35 cellular contexts compared by ENCODE assay signal in the genomic region with DNA sequence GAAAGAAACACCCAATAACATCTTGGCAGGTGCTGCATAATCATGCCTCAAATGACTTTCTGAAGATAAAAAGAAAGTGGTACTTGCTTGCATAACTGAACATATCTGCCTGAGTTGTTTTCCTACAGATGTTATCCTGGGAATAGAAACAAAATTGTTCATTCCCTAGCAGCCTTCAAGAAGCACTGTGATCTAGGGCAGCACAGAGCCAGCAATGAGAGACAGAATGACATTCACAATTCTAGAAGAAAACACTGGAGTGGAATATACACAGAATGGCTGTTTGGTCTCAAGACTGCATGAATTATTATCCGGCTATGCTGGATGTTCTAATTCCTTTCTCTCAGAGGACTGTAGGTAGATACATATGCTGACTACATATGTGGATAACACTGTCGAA.
"Had no signal": no experiment of that assay in that cellular context is flagged by ENCODE, and none has a peak within 500 bp of the region (broad histone marks: within the 10 kb centered on the region; RNA-seq: fewer than 3 reads in every experiment).

No MANE protein-coding gene starts in this region.

- H3K27me3 Mint-ChIP-seq: activated B cell treated with CpG ODN at 0.5 μM for 24 hours; activated CD8-positive, alpha-beta T cell treated with anti-CD3 and anti-CD28 coated beads for 36 hours; activated naive CD4-positive, alpha-beta T cell treated with anti-CD3 and anti-CD28 coated beads, Interleukin-2, amount 50 U/mL, for 24 hours; activated naive CD8-positive, alpha-beta T cell treated with anti-CD3 and anti-CD28 coated beads for 36 hours; activated naive CD8-positive, alpha-beta T cell treated with anti-CD3 and anti-CD28 coated beads, Interleukin-2, amount 50 U/mL, for 24 hours; T-helper 17 cell had no signal

- H3K36me3 Mint-ChIP-seq: activated naive CD4-positive, alpha-beta T cell treated with anti-CD3 and anti-CD28 coated beads, Interleukin-2, amount 50 U/mL, for 24 hours; activated naive CD8-positive, alpha-beta T cell treated with anti-CD3 and anti-CD28 coated beads for 36 hours had no signal

- FAIRE-seq: frontal cortex had no signal

- ATAC-seq: activated CD4-positive, CD25-positive, alpha-beta regulatory T cell treated with anti-CD3 and anti-CD28 coated beads, Interleukin-2, amount 50 U/mL, for 24 hours; activated CD8-positive, alpha-beta T cell treated with anti-CD3 and anti-CD28 coated beads for 36 hours; activated naive CD8-positive, alpha-beta T cell treated with anti-CD3 and anti-CD28 coated beads, Interleukin-2, amount 50 U/mL, for 24 hours; body of pancreas; esophagus mucosa; heart left ventricle; T-helper 17 cell had no signal

- H3K27ac ChIP-seq: adrenal gland, body of pancreas, colonic mucosa, heart left ventricle, WERI-Rb-1 had no signal

- H3K27ac Mint-ChIP-seq: activated B cell treated with CpG ODN at 0.5 μM for 24 hours; activated CD8-positive, alpha-beta T cell treated with anti-CD3 and anti-CD28 coated beads for 36 hours; activated naive CD4-positive, alpha-beta T cell treated with anti-CD3 and anti-CD28 coated beads for 36 hours; activated naive CD4-positive, alpha-beta T cell treated with anti-CD3 and anti-CD28 coated beads, Interleukin-2, amount 50 U/mL, for 24 hours; activated naive CD8-positive, alpha-beta T cell treated with anti-CD3 and anti-CD28 coated beads for 36 hours; activated naive CD8-positive, alpha-beta T cell treated with anti-CD3 and anti-CD28 coated beads, Interleukin-2, amount 50 U/mL, for 24 hours; activated T-helper 1 cell treated with anti-CD3 and anti-CD28 coated beads, Interleukin-12 subunit alpha, Interleukin-12 subunit beta, Interleukin-2, Interleukin-4 antibody, amounts not matched to agents 30 ng/mL and 10 ng/mL and 1 ng/mL, durations not matched to agents 14 hours and 24 hours and 36 hours; activated T-helper 2 cell treated with anti-CD3 and anti-CD28 coated beads, Interferon-gamma antibody, Interleukin-2, Interleukin-4, amounts not matched to agents 10 μg/mL and 5 μg/mL and 100 μg/mL, durations not matched to agents 14 hours and 24 hours and 36 hours; endodermal cell; T-helper 17 cell; T-helper 2 cell treated with Interferon-gamma antibody and Interleukin-4, amounts not matched to agents 5 μg/mL and 100 μg/mL, for 36 hours had no signal

- H3K4me1 Mint-ChIP-seq: activated B cell treated with CpG ODN at 0.5 μM for 24 hours; activated naive CD4-positive, alpha-beta T cell treated with anti-CD3 and anti-CD28 coated beads, Interleukin-2, amount 50 U/mL, for 24 hours; activated naive CD8-positive, alpha-beta T cell treated with anti-CD3 and anti-CD28 coated beads for 36 hours; activated naive CD8-positive, alpha-beta T cell treated with anti-CD3 and anti-CD28 coated beads, Interleukin-2, amount 50 U/mL, for 24 hours; endodermal cell; T-helper 17 cell had no signal

- H3K27me3 ChIP-seq: adrenal gland, body of pancreas, colonic mucosa, heart left ventricle had no signal

- H3K9me3 Mint-ChIP-seq: activated CD8-positive, alpha-beta T cell treated with anti-CD3 and anti-CD28 coated beads for 36 hours; activated naive CD4-positive, alpha-beta T cell treated with anti-CD3 and anti-CD28 coated beads for 36 hours; activated naive CD4-positive, alpha-beta T cell treated with anti-CD3 and anti-CD28 coated beads, Interleukin-2, amount 50 U/mL, for 24 hours; activated naive CD8-positive, alpha-beta T cell treated with anti-CD3 and anti-CD28 coated beads for 36 hours had no signal

- H3K36me3 ChIP-seq: adrenal gland, colonic mucosa, heart left ventricle, WERI-Rb-1 had no signal

- H3K4me3 ChIP-seq: adrenal gland, body of pancreas, colonic mucosa, heart left ventricle had no signal

- DNase-seq: activated B cell treated with CpG ODN at 0.5 μM for 24 hours; activated CD4-positive, alpha-beta T cell treated with anti-CD3 and anti-CD28 coated beads for 48 hours; activated CD4-positive, alpha-beta T cell treated with anti-CD3 and anti-CD28 coated beads, Interleukin-2, amount 50 U/mL, for 1 hour; activated CD4-positive, alpha-beta T cell treated with anti-CD3 and anti-CD28 coated beads, Interleukin-2, amount 50 U/mL, for 48 hours; activated CD8-positive, alpha-beta memory T cell treated with anti-CD3 and anti-CD28 coated beads for 24 hours; activated CD8-positive, alpha-beta T cell treated with anti-CD3 and anti-CD28 coated beads for 36 hours; activated effector memory CD4-positive, alpha-beta T cell treated with anti-CD3 and anti-CD28 coated beads, Interleukin-2, amount 50 U/mL, for 16 hours; activated naive CD4-positive, alpha-beta T cell treated with anti-CD3 and anti-CD28 coated beads for 36 hours; activated naive CD8-positive, alpha-beta T cell treated with anti-CD3 and anti-CD28 coated beads for 36 hours; activated naive CD8-positive, alpha-beta T cell treated with anti-CD3 and anti-CD28 coated beads, Interleukin-2, amount 50 U/mL, for 24 hours; activated T-cell treated with anti-CD3 and anti-CD28 coated beads, Interleukin-2, amount 50 U/mL, for 1 hour; activated T-cell treated with anti-CD3 and anti-CD28 coated beads, Interleukin-2, amount 50 U/mL, for 48 hours; adrenal gland; amygdala; aorta; body of pancreas; caudate nucleus; cerebellar nuclear complex; colonic mucosa; effector memory CD4-positive, alpha-beta T cell; endodermal cell; foreskin fibroblast; glutamatergic neuron; heart left ventricle; T-helper 1 cell; T-helper 17 cell; T1000; WERI-Rb-1 had no signal

- H3K4me1 ChIP-seq: adrenal gland, body of pancreas, colonic mucosa, heart left ventricle had no signal

- H3K9me3 ChIP-seq: adrenal gland, body of pancreas, colonic mucosa had no signal

- H3K4me3 Mint-ChIP-seq: activated B cell treated with CpG ODN at 0.5 μM for 24 hours; activated CD8-positive, alpha-beta T cell treated with anti-CD3 and anti-CD28 coated beads for 36 hours; activated naive CD4-positive, alpha-beta T cell treated with anti-CD3 and anti-CD28 coated beads for 36 hours; activated naive CD4-positive, alpha-beta T cell treated with anti-CD3 and anti-CD28 coated beads, Interleukin-2, amount 50 U/mL, for 24 hours; activated naive CD8-positive, alpha-beta T cell treated with anti-CD3 and anti-CD28 coated beads for 36 hours; activated naive CD8-positive, alpha-beta T cell treated with anti-CD3 and anti-CD28 coated beads, Interleukin-2, amount 50 U/mL, for 24 hours; activated T-helper 1 cell treated with anti-CD3 and anti-CD28 coated beads, Interleukin-12 subunit alpha, Interleukin-12 subunit beta, Interleukin-2, Interleukin-4 antibody, amounts not matched to agents 30 ng/mL and 10 ng/mL and 1 ng/mL, durations not matched to agents 14 hours and 24 hours and 36 hours; endodermal cell; T-helper 17 cell; T-helper 2 cell treated with Interferon-gamma antibody and Interleukin-4, amounts not matched to agents 5 μg/mL and 100 μg/mL, for 36 hours had no signal
